ENCODE assay signal across 8 cellular contexts in the genomic region with DNA sequence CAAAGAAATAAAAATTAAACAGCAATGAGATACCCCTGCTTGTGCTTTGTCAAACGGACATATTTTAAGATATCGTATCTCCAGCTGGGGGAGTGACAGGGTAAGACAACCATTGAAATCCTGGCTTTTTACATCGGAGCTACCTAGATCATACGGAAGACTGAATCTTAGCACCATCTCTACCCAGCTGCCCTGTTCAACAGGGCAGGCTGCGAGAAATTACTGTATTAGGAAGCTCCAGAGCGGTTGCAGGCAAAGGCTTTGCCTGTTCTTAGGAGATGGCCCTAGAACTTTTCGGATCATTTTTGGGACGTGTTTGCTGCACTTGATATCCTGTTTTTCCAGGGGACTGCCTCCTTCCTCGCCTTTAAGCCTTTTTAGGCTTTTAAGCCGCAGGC. TPM values are rescaled to one million over a fixed set of nuclear protein-coding genes. Genes with fewer than 3 reads are reported as not detected.
DNase-seq lines count a peak whose midpoint lies in the region; ATAC-seq lines count a peak whose summit lies in the region.

No MANE protein-coding gene starts in this region.

- intact Hi-C loops in activated CD4-positive, alpha-beta memory T cell treated with anti-CD3 and anti-CD28 coated beads for 36 hours (cut with micrococcal nuclease) = no loop called here
- intact Hi-C loops in right cardiac atrium (cut with DNase I) = loop anchor here in 2 of 4 donors (2.0 to 5.0 kb wide), 3 partner anchors 128 to 288 kb away; no protein-coding TSS in a partner anchor

- peaks cover 33% of the 10 kb centered on the region for H3K4me1 Mint-ChIP-seq in activated T-cell treated with anti-CD3 and anti-CD28 coated beads, Interleukin-2, amount 50 U/mL, for 24 hours (ENCODE audit: low read depth)
- peaks cover 25% of the 10 kb centered on the region for H3K4me1 Mint-ChIP-seq in activated CD4-positive, alpha-beta memory T cell treated with anti-CD3 and anti-CD28 coated beads for 36 hours (ENCODE audit: low read depth)

- peak overlapping the region; percentile 57 for H3K27ac Mint-ChIP-seq in activated T-cell treated with anti-CD3 and anti-CD28 coated beads, Interleukin-2, amount 50 U/mL, for 24 hours
- H3K27ac Mint-ChIP-seq in activated CD4-positive, alpha-beta memory T cell treated with anti-CD3 and anti-CD28 coated beads for 36 hours = peak overlapping the region; percentile 13

- peak overlapping the region; percentile 89 for H3K4me3 ChIP-seq in right cardiac atrium (ENCODE audit: low read length)
- H3K4me3 ChIP-seq in skeletal muscle tissue (ENCODE audit: low read length in 3 of 3) = peak overlapping the region; percentile 88

- ATAC-seq in right cardiac atrium = no peak

- peaks cover 14% of the 10 kb centered on the region for H3K36me3 Mint-ChIP-seq in activated T-cell treated with anti-CD3 and anti-CD28 coated beads, Interleukin-2, amount 50 U/mL, for 24 hours (ENCODE audit: low read depth)
- H3K36me3 Mint-ChIP-seq in activated CD4-positive, alpha-beta memory T cell treated with anti-CD3 and anti-CD28 coated beads for 36 hours = peaks cover 2% of the 10 kb centered on the region

- H3K27me3 ChIP-seq in right cardiac atrium (ENCODE audit: control insufficient read depth, insufficient read depth) = no peaks in the 10 kb centered on the region
- H3K27me3 ChIP-seq in skeletal muscle tissue (ENCODE audit: control insufficient read depth in 3 of 3, insufficient read depth in 3 of 3, low read length in 3 of 3) = no peaks in the 10 kb centered on the region

- POLR2A ChIA-PET in activated CD4-positive, alpha-beta memory T cell treated with anti-CD3 and anti-CD28 coated beads for 36 hours (lab: Charles Lee) = interaction anchor here (0.6 to 1.1 kb wide), 3 partner anchors 11 to 129 kb away, joined by 3 to 5 read pairs (median 3); no protein-coding TSS in a partner anchor

- peak overlapping the region; percentile 85 for H3K4me3 Mint-ChIP-seq in activated T-cell treated with anti-CD3 and anti-CD28 coated beads, Interleukin-2, amount 50 U/mL, for 24 hours
- H3K4me3 Mint-ChIP-seq in activated CD4-positive, alpha-beta memory T cell treated with anti-CD3 and anti-CD28 coated beads for 36 hours = peak overlapping the region; percentile 87

- DNase-seq in activated T-cell treated with anti-CD3 and anti-CD28 coated beads, Interleukin-2, amount 50 U/mL, for 24 hours = no peak
- DNase-seq in activated T-cell treated with anti-CD3 and anti-CD28 coated beads for 4 hours (no peak), right cardiac atrium (no peak), foreskin melanocyte (no peak), SHP77 (lab: John Stamatoyannopoulos, UW) (no peak), OCI-M1 (lab: John Stamatoyannopoulos, UW) (no peak)
- DNase-seq in activated CD4-positive, alpha-beta memory T cell treated with anti-CD3 and anti-CD28 coated beads for 36 hours = no peak

- H3K4me1 ChIP-seq in right cardiac atrium (ENCODE audit: control insufficient read depth, insufficient read depth, low read length) (peaks cover 8% of the 10 kb centered on the region), skeletal muscle tissue (ENCODE audit: control insufficient read depth in 3 of 3, insufficient read depth in 3 of 3, low read length in 3 of 3) (peaks cover 15 to 36% (median 23%) of the 10 kb centered on the region in 3 donors)

- peak overlapping the region; percentile 95 to 97 (median 96) for H3K9ac ChIP-seq in skeletal muscle tissue (ENCODE audit: low read depth in 1 of 3, low read length in 3 of 3)

- peaks cover 0 to 3% (median 0%) of the 10 kb centered on the region in 3 donors for H3K36me3 ChIP-seq in skeletal muscle tissue (ENCODE audit: control insufficient read depth in 3 of 3, insufficient read depth in 3 of 3, low read length in 3 of 3)

- no peaks in the 10 kb centered on the region for H3K9me3 Mint-ChIP-seq in activated T-cell treated with anti-CD3 and anti-CD28 coated beads, Interleukin-2, amount 50 U/mL, for 24 hours
- no peaks in the 10 kb centered on the region for H3K9me3 Mint-ChIP-seq in activated CD4-positive, alpha-beta memory T cell treated with anti-CD3 and anti-CD28 coated beads for 36 hours

- H3K27ac ChIP-seq in right cardiac atrium (ENCODE audit: low read length) = peak overlapping the region; percentile 97
- peak overlapping the region; percentile 98 for H3K27ac ChIP-seq in skeletal muscle tissue (ENCODE audit: low read depth, low read length)

- 4% methylated on average over 10 of the region's 10 CpGs for WGBS in right cardiac atrium

- H3K9me3 ChIP-seq in right cardiac atrium (ENCODE audit: control insufficient read depth, low read length) = no peaks in the 10 kb centered on the region
- H3K9me3 ChIP-seq in skeletal muscle tissue (ENCODE audit: control insufficient read depth in 3 of 3, low read length in 3 of 3) = no peaks in the 10 kb centered on the region

- CTCF ChIA-PET in activated CD4-positive, alpha-beta memory T cell treated with anti-CD3 and anti-CD28 coated beads for 36 hours (lab: Charles Lee) = interaction anchor here (1.2 to 2.0 kb wide), 2 partner anchors 129 to 287 kb away, joined by 11 to 15 read pairs; no protein-coding TSS in a partner anchor

- H3K27me3 Mint-ChIP-seq in activated T-cell treated with anti-CD3 and anti-CD28 coated beads, Interleukin-2, amount 50 U/mL, for 24 hours = peaks cover 10% of the 10 kb centered on the region
- H3K27me3 Mint-ChIP-seq in activated CD4-positive, alpha-beta memory T cell treated with anti-CD3 and anti-CD28 coated beads for 36 hours = peaks cover 2% of the 10 kb centered on the region

RNA-seq across cellular contexts. Expression of a gene that starts 2.0 kb away (rescaled TPM):
- 10 to 100 TPM; 12.5 to 13.6 TPM for total RNA-seq in activated CD4-positive, alpha-beta memory T cell treated with anti-CD3 and anti-CD28 coated beads for 36 hours
- 10 to 100 TPM; 17.0 to 19.7 (median 19.1) TPM for total RNA-seq in right cardiac atrium
- polyA plus RNA-seq in right cardiac atrium = 5.5 TPM
- 9.4 TPM for total RNA-seq in skeletal muscle tissue

RNA-seq across cellular contexts. Expression of a gene that starts 38.4 kb away (rescaled TPM):
- total RNA-seq in activated CD4-positive, alpha-beta memory T cell treated with anti-CD3 and anti-CD28 coated beads for 36 hours = 10 to 100 TPM; 19.3 to 20.5 TPM
- total RNA-seq in right cardiac atrium (10 to 100 TPM in 3 of 4 donors, 1 to 10 TPM in 1; 9.1 to 13.6 (median 13.1) TPM), skeletal muscle tissue (57.9 TPM)
- polyA plus RNA-seq in right cardiac atrium = 4.2 TPM
